ENCODE assay signal across 21 cellular contexts in the genomic region with DNA sequence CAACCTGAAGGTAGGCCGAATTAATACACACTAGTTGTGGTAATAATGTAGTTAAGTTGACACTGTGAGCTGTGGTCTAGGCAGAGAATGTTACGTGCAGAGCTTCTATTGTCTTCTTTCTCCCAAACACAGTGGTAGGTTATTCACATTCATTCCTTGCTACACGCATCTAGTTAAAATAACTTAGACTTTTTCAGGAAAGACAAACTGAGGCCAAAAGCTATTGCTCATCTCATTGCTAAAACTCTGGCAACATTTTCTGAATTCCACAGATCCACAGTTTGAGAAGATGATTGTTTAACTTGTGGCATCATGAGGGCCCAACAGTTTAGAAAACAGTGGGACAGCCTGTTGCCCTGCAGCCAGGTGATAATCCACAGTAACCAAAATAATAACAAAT.
DNase-seq lines count a peak whose midpoint lies in the region; ATAC-seq, FAIRE-seq and TF ChIP-seq lines count a peak whose summit lies in the region.
"Had no signal": no experiment of that assay in that cellular context is flagged by ENCODE, and none has a peak within 500 bp of the region (broad histone marks: within the 10 kb centered on the region; RNA-seq: fewer than 3 reads in every experiment).

No MANE protein-coding gene starts in this region.

- H3K4me3 ChIP-seq in HUES48 (ENCODE audit: low read depth, low read length): no peak overlapping the region; the same call in 1 of the 2 replicates
- H3K4me3 ChIP-seq in H1 (ENCODE audit: extremely low read depth in 1 of 4, insufficient read depth in 2 of 4, low read depth in 3 of 4, low read length in 4 of 4): peak overlapping the region in 1 of 4 experiments; percentile 33; a peak in 1 of 8 replicates
- peak overlapping the region; percentile 9; the same call in 1 of the 2 replicates for H3K4me3 ChIP-seq in iPS-20b (ENCODE audit: low read length)
- H3K4me3 ChIP-seq: GM23248 had no signal

- no peak overlapping the region for H2BK20ac ChIP-seq in H1 (ENCODE audit: low read length)

- no peak overlapping the region for H2BK15ac ChIP-seq in H1 (ENCODE audit: low read length)

- H3K9me3 ChIP-seq in HUES48 (ENCODE audit: control insufficient read depth, insufficient read depth, low read length): no peaks in the 10 kb centered on the region
- H3K9me3 ChIP-seq in H1 (ENCODE audit: insufficient read depth in 2 of 2, low read depth in 1 of 2, low read length in 1 of 2): no peaks in the 10 kb centered on the region
- H3K9me3 ChIP-seq in iPS-20b (ENCODE audit: insufficient read depth, low read depth, low read length): no peaks in the 10 kb centered on the region
- H3K9me3 ChIP-seq: SK-N-SH had no signal

- no peak overlapping the region for H3K23ac ChIP-seq in H1 (ENCODE audit: insufficient read length)

- H2AFZ ChIP-seq in H1 (ENCODE audit: low read length): no peak overlapping the region
- H2AFZ ChIP-seq: GM23248 had no signal

- peak in 1 of 2 experiments; percentile 78; a peak in 1 of 3 replicates for TF ChIP-seq EP300 in H1 (IDR thresholded peaks at IDR 0.05; ENCODE audit: borderline replicate concordance in 1 of 2, low read depth in 2 of 2, low read length in 2 of 2)

- CTCF ChIA-PET in H1 (lab: Charles Lee; ENCODE audit: partially characterized antibody): interaction anchor here (0.8 to 1.6 kb wide), 3 partner anchors 9 to 234 kb away, joined by 3 to 4 read pairs (median 3); no protein-coding TSS in a partner anchor

- no peaks in the 10 kb centered on the region for H4K20me1 ChIP-seq in H1 (replicated peaks in 1 of 2; ENCODE audit: control insufficient read depth in 1 of 2, insufficient read depth in 2 of 2, low read length in 2 of 2)

- H4K91ac ChIP-seq in H1 (replicated peaks; ENCODE audit: insufficient read length, low read length): no peak overlapping the region

- no peak for TF ChIP-seq RAD21 in H1 (IDR thresholded peaks at IDR 0.05 in 1 of 2, conservative IDR thresholded peaks at IDR 0.05 in 1 of 2; ENCODE audit: low read depth in 2 of 2, low read length in 2 of 2)

- H3K9ac ChIP-seq in HUES48 (ENCODE audit: low read depth, low read length): peak overlapping the region; percentile 22; the same call in 1 of the 2 replicates
- H3K9ac ChIP-seq in H1 (replicated peaks in 1 of 4; ENCODE audit: extremely low read depth in 1 of 4, low read depth in 3 of 4, low read length in 3 of 4): no peak overlapping the region
- H3K9ac ChIP-seq in iPS-20b (ENCODE audit: low read depth, low read length): peak overlapping the region; percentile 3; the same call in 1 of the 2 replicates
- H3K9ac ChIP-seq: GM23248, SK-N-SH had no signal

- no peak overlapping the region for H3K56ac ChIP-seq in H1 (replicated peaks; ENCODE audit: insufficient read length, low read depth, low read length)

- peak overlapping the region; percentile 53 for H4K5ac ChIP-seq in H1 (ENCODE audit: insufficient read length, low read depth, low read length)

- FAIRE-seq in H1 (lab: Jason Lieb, UNC): peak; percentile 94

- no peaks in the 10 kb centered on the region for H3K79me1 ChIP-seq in H1 (ENCODE audit: low read depth, low read length)

- H4K8ac ChIP-seq in H1 (ENCODE audit: extremely low read depth, insufficient read depth, low read length): no peak overlapping the region

- H3K18ac ChIP-seq in H1 (ENCODE audit: extremely low read depth, low read length): no peak overlapping the region; the same call in 1 of the 2 replicates

- H3K23me2 ChIP-seq in H1 (ENCODE audit: low read depth, low read length): no peaks in the 10 kb centered on the region

- H3K27ac ChIP-seq in HUES48 (ENCODE audit: low read depth, low read length) (peak overlapping the region; percentile 95), H1 (ENCODE audit: low read depth, low read length) (no peak overlapping the region), iPS-20b (ENCODE audit: low read length) (peak overlapping the region; percentile 8)
- H3K27ac ChIP-seq: GM23248 had no signal

- H3K36me3 ChIP-seq in HUES48 (ENCODE audit: control insufficient read depth, insufficient read depth, low read length): no peaks in the 10 kb centered on the region
- no peaks in the 10 kb centered on the region for H3K36me3 ChIP-seq in H1 (ENCODE audit: control insufficient read depth in 2 of 4, insufficient read depth in 4 of 4, low read length in 3 of 4)
- H3K36me3 ChIP-seq in iPS-20b (ENCODE audit: insufficient read depth, low read depth, low read length): no peaks in the 10 kb centered on the region

- no peak overlapping the region for H2AK5ac ChIP-seq in H1 (ENCODE audit: low read depth, low read length)

- TF ChIP-seq POLR2A in H1 (IDR thresholded peaks at IDR 0.05; ENCODE audit: control extremely low read depth in 1 of 2, low read depth in 2 of 2, low read length in 2 of 2): no peak

- TF ChIP-seq CTCF in H1 (IDR thresholded peaks at IDR 0.05; ENCODE audit: control extremely low read depth in 1 of 3, insufficient read depth in 1 of 3, low read depth in 1 of 3, low read length in 3 of 3): no peak

- no peak overlapping the region for H2BK5ac ChIP-seq in H1 (ENCODE audit: low read depth, low read length)

- H3K27me3 ChIP-seq in HUES48 (ENCODE audit: control insufficient read depth, insufficient read depth, low read length) (no peaks in the 10 kb centered on the region), H1 (replicated peaks in 1 of 4; ENCODE audit: control insufficient read depth in 3 of 4, extremely low read depth in 1 of 4, insufficient read depth in 3 of 4, low read length in 3 of 4) (no peaks in the 10 kb centered on the region), iPS-20b (ENCODE audit: insufficient read depth, low read length) (no peaks in the 10 kb centered on the region)

- WGBS in H1 (ENCODE audit: extremely low coverage in 1 of 2, insufficient coverage in 1 of 2, insufficient read length in 1 of 2, insufficient replicate concordance in 2 of 2, low coverage in 1 of 2, low lambda C conversion rate in 2 of 2, missing lambda C conversion rate in 1 of 2), 2 experiments: 10% methylated on average over 3 of the region's 3 CpGs; no CpG with 5 or more reads in 1 of the 2 experiments

- H3K4me2 ChIP-seq in H1 (ENCODE audit: insufficient read depth in 1 of 2, low read depth in 2 of 2, low read length in 2 of 2): peak overlapping the region in 1 of 2 experiments; percentile 32; a peak in 1 of 4 replicates
- H3K4me2 ChIP-seq: SK-N-SH had no signal

- no peak overlapping the region for H3K14ac ChIP-seq in H1 (ENCODE audit: insufficient read length)

- DNase-seq in H1 (ENCODE audit: low read depth in 1 of 2, low spot score in 2 of 2) (peak in 1 of 2 experiments; percentile 53), renal cortical epithelial cell (ENCODE audit: low read depth) (peak; percentile 9), NCI-H69 (lab: John Stamatoyannopoulos, UW) (no peak), HuH-7.5 (ENCODE audit: low spot score) (no peak)
- DNase-seq in stimulated activated naive CD8-positive, alpha-beta T cell treated with anti-CD3 and anti-CD28 coated beads, Interleukin-15, Interleukin-2, amounts not matched to agents 100 U/mL and 50 U/mL, for 24 hours: no peak
- DNase-seq: CD4-positive, CD25-positive, alpha-beta regulatory T cell; EL; GM23248; KG1; NCI-H1092 treated with DMSO at 0.1 percent for 48 hours; NCI-H146; NCI-H2029; NCI-H226; NCI-H510A treated with DMSO at 0.1 percent for 48 hours; NCI-H774; NK-92 treated with Interleukin-12 subunit alpha and Interleukin-12 subunit beta, amount 100 ng/mL, for 24 hours; SIG-M5; SK-N-SH had no signal

- H3K4me1 ChIP-seq in HUES48 (ENCODE audit: control insufficient read depth, insufficient read depth, low read length) (peaks cover 52% of the 10 kb centered on the region), H1 (replicated peaks in 1 of 4; ENCODE audit: control insufficient read depth in 3 of 4, insufficient read depth in 4 of 4, low read length in 3 of 4) (peaks cover 2 to 22% (median 8%) of the 10 kb centered on the region in 4 experiments), iPS-20b (ENCODE audit: insufficient read depth, low read length) (peaks cover 45% of the 10 kb centered on the region)

- H2BK120ac ChIP-seq in H1 (replicated peaks; ENCODE audit: low read depth, low read length): no peak overlapping the region

- POLR2A ChIA-PET in H1 (lab: Charles Lee; ENCODE audit: partially characterized antibody): interaction anchor here (0.7 to 1.0 kb wide), 2 partner anchors 34 to 136 kb away, joined by 3 read pairs; no protein-coding TSS in a partner anchor

- H3K79me2 ChIP-seq in H1 (ENCODE audit: control insufficient read depth in 1 of 2, insufficient read depth in 2 of 2, low read length in 2 of 2): no peaks in the 10 kb centered on the region

- no peak for ATAC-seq in stimulated activated naive CD8-positive, alpha-beta T cell treated with anti-CD3 and anti-CD28 coated beads, Interleukin-15, Interleukin-2, amounts not matched to agents 100 U/mL and 50 U/mL, for 24 hours
- ATAC-seq: Panc1 had no signal

- H2BK12ac ChIP-seq in H1 (ENCODE audit: low read depth, low read length): no peak overlapping the region

- H3K4ac ChIP-seq in H1 (replicated peaks; ENCODE audit: insufficient read length, low read depth, low read length): no peak overlapping the region

TF ChIP-seq in H1, 55 proteins besides CTCF, POLR2A, EP300 and RAD21 (continues in another document):
- TF ChIP-seq TEAD4 (IDR thresholded peaks at IDR 0.05; ENCODE audit: low read depth, low read length): peak; percentile 92

Comparison
In these comparisons a context has a peak if more than half of its experiments do, and no peak if none do; other contexts are left out.
1. H3K9ac ChIP-seq: peak in HUES48 (single experiment) and iPS-20b (single experiment); none in H1 (0 of 4).